In the genomic region with DNA sequence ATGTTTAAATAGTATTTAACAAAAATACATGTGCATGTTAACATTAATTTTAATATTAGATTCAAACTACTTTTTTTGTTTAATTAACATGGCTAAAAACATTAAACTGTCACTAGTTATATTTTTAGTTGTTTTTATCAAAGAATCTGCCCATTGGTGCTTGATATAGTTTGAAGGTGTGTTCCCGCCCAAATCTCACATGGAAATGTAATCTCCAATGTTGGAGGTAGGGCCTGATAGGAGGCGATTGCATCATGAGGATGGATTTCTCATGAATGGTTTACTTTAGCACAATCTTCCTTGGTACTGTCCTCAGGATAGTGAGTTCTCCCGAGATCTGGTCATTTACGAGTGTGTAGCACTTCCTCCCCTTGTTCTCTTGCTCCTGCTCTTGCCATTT, we compare ENCODE assay signal across 2 cellular contexts.
A peak's percentile ranks its signal among the peaks of the same experiment; 100 is the strongest.
TF ChIP-seq lines count a peak whose summit lies in the region.

No MANE protein-coding gene starts in this region.

TF ChIP-seq in HepG2, 621 proteins besides CTCF, POLR2A, EP300 and RAD21:
- no peak for TF ChIP-seq ZNF672 (CRISPR knock-in tag; IDR thresholded peaks at IDR 0.05)
- TF ChIP-seq ZNF496 (CRISPR knock-in tag; IDR thresholded peaks at IDR 0.05; ENCODE audit: insufficient replicate concordance) = no peak
- TF ChIP-seq NFKBIZ (CRISPR knock-in tag; IDR thresholded peaks at IDR 0.05) = no peak

TF ChIP-seq in H1, 55 proteins besides CTCF, POLR2A, EP300 and RAD21:
- TF ChIP-seq SUZ12 (IDR thresholded peaks at IDR 0.05; ENCODE audit: low read length) (no peak), KDM4A (IDR thresholded peaks at IDR 0.05; ENCODE audit: low read depth, low read length, severe bottlenecking) (no peak), CBX5 (IDR thresholded peaks at IDR 0.05; ENCODE audit: low read depth, low read length) (no peak), TBP (IDR thresholded peaks at IDR 0.05; ENCODE audit: low read depth, low read length) (no peak), BRCA1 (IDR thresholded peaks at IDR 0.05; ENCODE audit: low read depth, low read length) (no peak), POU5F1 (IDR thresholded peaks at IDR 0.05; ENCODE audit: low read depth, low read length) (no peak), ZNF274 (IDR thresholded peaks at IDR 0.05; ENCODE audit: borderline replicate concordance, extremely low read depth, low read length) (no peak)
- TF ChIP-seq, protein P1, sequence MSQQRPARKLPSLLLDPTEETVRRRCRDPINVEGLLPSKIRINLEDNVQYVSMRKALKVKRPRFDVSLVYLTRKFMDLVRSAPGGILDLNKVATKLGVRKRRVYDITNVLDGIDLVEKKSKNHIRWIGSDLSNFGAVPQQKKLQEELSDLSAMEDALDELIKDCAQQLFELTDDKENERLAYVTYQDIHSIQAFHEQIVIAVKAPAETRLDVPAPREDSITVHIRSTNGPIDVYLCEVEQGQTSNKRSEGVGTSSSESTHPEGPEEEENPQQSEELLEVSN (IDR thresholded peaks at IDR 0.05) = peak; percentile 54
TF ChIP-seq in H1: peak in this region for 1.
